Comparison of ENCODE assay signal across 17 cellular contexts in genomic region chr10:72587568-72587967, GRCh38.
"Had no signal": no experiment of that assay in that cellular context is flagged by ENCODE, and none has a peak within 500 bp of the region (broad histone marks: within the 10 kb centered on the region; RNA-seq: fewer than 3 reads in every experiment).

No MANE protein-coding gene starts in this region.

- DNase-seq: dermis blood vessel endothelial cell; dorsolateral prefrontal cortex; effector CD4-positive, alpha-beta T cell; effector memory CD4-positive, alpha-beta T cell; foreskin keratinocyte; heart right ventricle; hippocampal formation; left cardiac atrium; left lung; left ventricle myocardium superior; lower lobe of right lung; mesenchymal stem cell; mucosa of descending colon had no signal

- H3K4me1 ChIP-seq: esophagus muscularis mucosa, foreskin keratinocyte, heart right ventricle, left lung, lower lobe of right lung had no signal

- H3K27ac ChIP-seq: coronary artery, dorsolateral prefrontal cortex, esophagus muscularis mucosa, foreskin keratinocyte, gastroesophageal sphincter, heart right ventricle, left lung, lower lobe of right lung had no signal

- H3K27me3 ChIP-seq: dorsolateral prefrontal cortex, esophagus muscularis mucosa, foreskin keratinocyte, gastroesophageal sphincter, heart right ventricle, left lung had no signal

- H3K9me3 ChIP-seq: esophagus muscularis mucosa, gastroesophageal sphincter, left lung, lower lobe of right lung, mucosa of descending colon had no signal

- ATAC-seq: foreskin keratinocyte, gastroesophageal sphincter, heart right ventricle, left cardiac atrium, left lung, left ventricle myocardium superior, lower lobe of right lung, mucosa of descending colon had no signal

- H3K4me3 Mint-ChIP-seq: mesothelial cell of epicardium had no signal
